ENCODE assay signal across 8 cellular contexts in the genomic region with DNA sequence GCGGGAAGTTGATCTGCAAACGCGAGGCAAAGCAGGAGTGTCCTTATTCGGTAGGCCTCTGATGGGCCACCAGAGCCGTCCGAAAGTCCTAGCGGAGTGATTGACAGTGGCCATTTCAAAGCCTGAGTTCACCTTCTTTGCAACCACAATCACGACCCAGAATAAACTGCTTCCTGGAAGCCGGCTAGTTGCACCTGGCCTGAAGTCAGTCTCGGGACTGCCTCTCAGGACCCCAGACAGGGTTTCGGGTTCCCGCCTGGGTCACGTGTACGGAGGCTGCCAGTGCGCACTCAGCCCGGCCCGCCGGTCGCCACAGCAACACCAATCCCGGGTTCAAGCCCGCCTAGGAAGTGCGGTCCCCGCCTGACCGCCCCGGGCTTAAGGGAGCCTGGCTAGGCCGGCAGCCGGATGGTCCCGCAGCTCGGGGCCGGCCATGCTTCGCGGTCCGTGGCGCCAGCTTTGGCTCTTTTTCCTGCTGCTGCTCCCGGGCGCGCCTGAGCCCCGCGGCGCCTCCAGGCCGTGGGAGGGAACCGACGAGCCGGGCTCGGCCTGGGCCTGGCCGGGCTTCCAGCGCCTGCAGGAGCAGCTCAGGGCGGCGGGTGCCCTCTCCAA. TPM values are rescaled to one million over a fixed set of nuclear protein-coding genes. Genes with fewer than 3 reads are reported as not detected.
DNase-seq lines count a peak whose midpoint lies in the region; ATAC-seq, FAIRE-seq and TF ChIP-seq lines count a peak whose summit lies in the region.

A gene with protein sequence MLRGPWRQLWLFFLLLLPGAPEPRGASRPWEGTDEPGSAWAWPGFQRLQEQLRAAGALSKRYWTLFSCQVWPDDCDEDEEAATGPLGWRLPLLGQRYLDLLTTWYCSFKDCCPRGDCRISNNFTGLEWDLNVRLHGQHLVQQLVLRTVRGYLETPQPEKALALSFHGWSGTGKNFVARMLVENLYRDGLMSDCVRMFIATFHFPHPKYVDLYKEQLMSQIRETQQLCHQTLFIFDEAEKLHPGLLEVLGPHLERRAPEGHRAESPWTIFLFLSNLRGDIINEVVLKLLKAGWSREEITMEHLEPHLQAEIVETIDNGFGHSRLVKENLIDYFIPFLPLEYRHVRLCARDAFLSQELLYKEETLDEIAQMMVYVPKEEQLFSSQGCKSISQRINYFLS (plus strand): TSS at position 375 of the 612 bp plus-strand sequence. CDS start 59 bp downstream, at position 434.

- 1% methylated on average over 49 of the region's 49 CpGs for WGBS in hepatocyte (ENCODE audit: low lambda C conversion rate, missing lambda C conversion rate)
- WGBS in aorta, 2 donors, result 0% methylated on average over 49 of the region's 49 CpGs

- H3K27ac Mint-ChIP-seq in T-helper 2 cell treated with Interferon-gamma antibody and Interleukin-4, amounts not matched to agents 5 μg/mL and 100 μg/mL, for 36 hours, result peak within 1 kb of the TSS; percentile 98
- H3K27ac Mint-ChIP-seq in astrocyte (ENCODE audit: unreplicated experiment), result peak within 1 kb of the TSS; percentile 93

- peaks cover 3% of the 10 kb centered on the region for H3K36me3 ChIP-seq in astrocyte (ENCODE audit: insufficient read depth, low read length)
- no peaks in the 10 kb centered on the region for H3K36me3 ChIP-seq in hepatocyte (replicated peaks; ENCODE audit: insufficient read depth, low read depth)
- H3K36me3 ChIP-seq in rectal smooth muscle tissue (ENCODE audit: control insufficient read depth, insufficient read depth, low read length), result peaks cover 7% of the 10 kb centered on the region
- H3K36me3 ChIP-seq in aorta (ENCODE audit: control insufficient read depth in 1 of 2, insufficient read depth in 2 of 2, low read length in 1 of 2), result no peaks in the 10 kb centered on the region

- H4K20me1 ChIP-seq in astrocyte (ENCODE audit: insufficient read depth, low read length) (peaks cover 17% of the 10 kb centered on the region), hepatocyte (ENCODE audit: insufficient read depth, poor library complexity, severe bottlenecking) (no peaks in the 10 kb centered on the region)

- H3K4me3 ChIP-seq in astrocyte (ENCODE audit: insufficient read depth, low read depth, low read length) (peak within 1 kb of the TSS; percentile 76), hepatocyte (peak within 1 kb of the TSS; percentile 86), rectal smooth muscle tissue (ENCODE audit: low read length) (peak within 1 kb of the TSS; percentile 93), aorta (ENCODE audit: low read length in 2 of 2) (peak within 1 kb of the TSS; percentile 44 to 80)

- H3K9ac ChIP-seq in astrocyte (ENCODE audit: low read length) (peak within 1 kb of the TSS; percentile 90), rectal smooth muscle tissue (ENCODE audit: low read length) (peak within 1 kb of the TSS; percentile 75)

- H3K4me1 ChIP-seq in astrocyte (ENCODE audit: insufficient read depth, low read length) (peaks cover 21% of the 10 kb centered on the region), hepatocyte (ENCODE audit: insufficient read depth) (peaks cover 16% of the 10 kb centered on the region), rectal smooth muscle tissue (ENCODE audit: control insufficient read depth, insufficient read depth, low read length) (peaks cover 8% of the 10 kb centered on the region), aorta (ENCODE audit: control insufficient read depth in 1 of 2, insufficient read depth in 2 of 2, low read length in 2 of 2) (peaks cover 0 to 3% of the 10 kb centered on the region in 2 donors)

- H3K9me3 ChIP-seq in astrocyte (ENCODE audit: insufficient read depth, low read depth, low read length), result no peaks in the 10 kb centered on the region
- H3K9me3 ChIP-seq in hepatocyte (ENCODE audit: low read depth), result no peaks in the 10 kb centered on the region
- H3K9me3 ChIP-seq in aorta (ENCODE audit: control insufficient read depth, low read length), result no peaks in the 10 kb centered on the region

- H3K4me3 Mint-ChIP-seq in T-helper 2 cell treated with Interferon-gamma antibody and Interleukin-4, amounts not matched to agents 5 μg/mL and 100 μg/mL, for 36 hours, result peak within 1 kb of the TSS; percentile 99
- peak within 1 kb of the TSS; percentile 92 for H3K4me3 Mint-ChIP-seq in astrocyte (ENCODE audit: unreplicated experiment)

- peak within 1 kb of the TSS; percentile 78 for H2AFZ ChIP-seq in astrocyte (ENCODE audit: low read depth, low read length)
- H2AFZ ChIP-seq in hepatocyte, result peak within 1 kb of the TSS; percentile 55

- intact Hi-C loops in aorta (cut with DNase I), result loop anchor here (2.0 to 5.0 kb wide), 5 partner anchors 40 to 285 kb away; a partner anchor contains a TSS

- H3K79me2 ChIP-seq in astrocyte (ENCODE audit: insufficient read depth, low read length), result peaks cover 17% of the 10 kb centered on the region
- H3K79me2 ChIP-seq in hepatocyte, result peaks cover 27% of the 10 kb centered on the region

- ATAC-seq in GM18499 (IDR thresholded peaks at IDR 0.05; ENCODE audit: insufficient read depth, unreplicated experiment), result peak; percentile 77
- ATAC-seq in HG02870 (IDR thresholded peaks at IDR 0.05; ENCODE audit: unreplicated experiment), result peak; percentile 87
- ATAC-seq in aorta (ENCODE audit: low FRiP score), result peak; percentile 97

- H3K27me3 ChIP-seq in astrocyte (ENCODE audit: insufficient read depth, low read length) (no peaks in the 10 kb centered on the region), hepatocyte (no peaks in the 10 kb centered on the region), rectal smooth muscle tissue (ENCODE audit: control insufficient read depth, insufficient read depth, low read length) (no peaks in the 10 kb centered on the region), aorta (ENCODE audit: control insufficient read depth in 1 of 2, insufficient read depth in 2 of 2, low read length in 1 of 2) (no peaks in the 10 kb centered on the region)

- H3K9me3 Mint-ChIP-seq in T-helper 2 cell treated with Interferon-gamma antibody and Interleukin-4, amounts not matched to agents 5 μg/mL and 100 μg/mL, for 36 hours, result no peaks in the 10 kb centered on the region
- no peaks in the 10 kb centered on the region for H3K9me3 Mint-ChIP-seq in astrocyte (ENCODE audit: unreplicated experiment)

- no peak for FAIRE-seq in astrocyte (lab: Jason Lieb, UNC)

- peak within 1 kb of the TSS; percentile 90 for H3K4me2 ChIP-seq in astrocyte (ENCODE audit: low read length)
- H3K4me2 ChIP-seq in hepatocyte, result peak within 1 kb of the TSS; percentile 100

- TF ChIP-seq CTCF in astrocyte (IDR thresholded peaks at IDR 0.05; ENCODE audit: insufficient read depth, low read depth, low read length) (no peak), hepatocyte (IDR thresholded peaks at IDR 0.05; ENCODE audit: poor library complexity) (no peak)

- H3K27ac ChIP-seq in astrocyte (ENCODE audit: low read depth, low read length) (peak within 1 kb of the TSS; percentile 59), hepatocyte (peak within 1 kb of the TSS; percentile 85), rectal smooth muscle tissue (ENCODE audit: low read depth, low read length) (peak within 1 kb of the TSS; percentile 76), aorta (ENCODE audit: low read depth in 1 of 2, low read length in 2 of 2) (peak within 1 kb of the TSS in 1 of 2 donors; percentile 92)

- DNase-seq in NCI-H1694 (lab: John Stamatoyannopoulos, UW) (peak; percentile 17), astrocyte (ENCODE audit: low read depth) (peak; percentile 84), hepatocyte (ENCODE audit: low spot score) (peak; percentile 92), aorta (peak; percentile 96)
- DNase-seq in T-helper 2 cell treated with Interferon-gamma antibody and Interleukin-4, amounts not matched to agents 5 μg/mL and 100 μg/mL, for 36 hours (ENCODE audit: low spot score), result peak; percentile 81

- H3K27me3 Mint-ChIP-seq in T-helper 2 cell treated with Interferon-gamma antibody and Interleukin-4, amounts not matched to agents 5 μg/mL and 100 μg/mL, for 36 hours (ENCODE audit: low read depth), result no peaks in the 10 kb centered on the region
- no peaks in the 10 kb centered on the region for H3K27me3 Mint-ChIP-seq in astrocyte (ENCODE audit: low read depth, unreplicated experiment)

- peaks cover 16% of the 10 kb centered on the region for H3K4me1 Mint-ChIP-seq in T-helper 2 cell treated with Interferon-gamma antibody and Interleukin-4, amounts not matched to agents 5 μg/mL and 100 μg/mL, for 36 hours (ENCODE audit: low read depth)
- H3K4me1 Mint-ChIP-seq in astrocyte (ENCODE audit: low read depth, unreplicated experiment), result peaks cover 17% of the 10 kb centered on the region

- no peaks in the 10 kb centered on the region for H3K9me2 ChIP-seq in hepatocyte (replicated peaks; ENCODE audit: insufficient read depth)

- H3K36me3 Mint-ChIP-seq in T-helper 2 cell treated with Interferon-gamma antibody and Interleukin-4, amounts not matched to agents 5 μg/mL and 100 μg/mL, for 36 hours (ENCODE audit: low read depth), result peaks cover 18% of the 10 kb centered on the region
- H3K36me3 Mint-ChIP-seq in astrocyte (ENCODE audit: low read depth, unreplicated experiment), result peaks cover 1% of the 10 kb centered on the region

RNA-seq across cellular contexts. Expression of the gene that starts here (rescaled TPM):
- total RNA-seq in astrocyte (14.5 and 16.8 TPM in 2 replicates), hepatocyte (20.3 and 20.5 TPM in 2 replicates), aorta (10 to 100 TPM; 13.9 to 18.5 TPM)
- polyA plus RNA-seq in hepatocyte (21.3 and 24.5 TPM in 2 replicates), aorta (10 to 100 TPM in 1 of 2 donors, 1 to 10 TPM in 1; 7.3 to 23.4 TPM)

Comparison
In these comparisons a context has a peak if more than half of its experiments do, and no peak if none do; other contexts are left out.
1. DNase-seq: peak in every context shown above with its lines; median percentile 96 in aorta; 92 in hepatocyte; 84 in astrocyte; 81 in T-helper 2 cell treated with Interferon-gamma antibody and Interleukin-4, amounts not matched to agents 5 μg/mL and 100 μg/mL, for 36 hours; 17 in NCI-H1694.